In the genomic region with DNA sequence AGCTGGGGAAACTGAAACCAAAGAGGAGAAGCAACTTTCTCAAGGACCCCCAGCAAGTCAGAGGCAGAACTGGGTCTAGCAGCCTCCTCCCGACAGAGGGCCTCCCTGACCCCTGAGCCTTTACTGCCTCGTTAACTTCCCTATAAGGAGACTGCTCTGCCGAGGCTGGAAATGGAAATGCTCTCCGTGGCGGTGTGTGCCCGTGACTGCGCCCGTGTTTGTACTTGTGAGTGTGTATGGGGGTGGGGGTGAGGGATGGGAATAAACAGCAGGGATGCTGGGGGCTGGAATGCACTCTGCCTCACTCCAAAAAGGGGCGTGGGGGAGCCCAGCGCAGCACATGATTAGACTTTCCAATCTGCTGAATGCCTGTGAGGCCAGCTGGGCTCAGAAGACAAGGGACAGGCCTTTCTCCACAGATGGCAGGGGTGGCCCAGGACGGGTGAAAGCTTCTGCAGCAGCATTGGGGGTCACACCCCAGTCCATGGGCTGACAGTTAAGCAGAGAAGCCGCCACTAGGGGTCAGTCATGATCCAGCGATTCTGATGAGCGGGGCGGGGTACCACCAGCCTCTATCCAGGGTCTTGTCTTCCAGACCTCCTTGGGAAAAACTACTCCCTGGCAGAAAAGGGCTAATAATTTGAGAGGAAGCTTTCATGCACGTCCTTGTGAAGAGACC, we compare ENCODE assay signal across 8 cellular contexts. TPM values are rescaled to one million over a fixed set of nuclear protein-coding genes. Genes with fewer than 3 reads are reported as not detected.
DNase-seq lines count a peak whose midpoint lies in the region; ATAC-seq and TF ChIP-seq lines count a peak whose summit lies in the region.

No MANE protein-coding gene starts in this region.

- WGBS in stomach, 5 donors: 3 to 14% (median 9%) methylated on average over 15 to 16 of the region's 16 CpGs

- TF ChIP-seq EP300 in neural cell (conservative IDR thresholded peaks at IDR 0.05; ENCODE audit: poor library complexity, severe bottlenecking) (no peak), stomach (IDR thresholded peaks at IDR 0.05) (no peak)

- no peaks in the 10 kb centered on the region for H3K9me3 ChIP-seq in BE2C
- no peaks in the 10 kb centered on the region for H3K9me3 ChIP-seq in neural cell (ENCODE audit: low read length)
- no peaks in the 10 kb centered on the region for H3K9me3 ChIP-seq in stomach

- no peak overlapping the region for H3K9ac ChIP-seq in neural cell (ENCODE audit: low read length)

- H3K4me2 ChIP-seq in neural cell (ENCODE audit: low read length): no peak overlapping the region

- TF ChIP-seq CTCF in BE2C (IDR thresholded peaks at IDR 0.05; ENCODE audit: low read depth, low read length) (peak; percentile 61), neural cell (IDR thresholded peaks at IDR 0.05; ENCODE audit: poor library complexity, severe bottlenecking) (peak; percentile 76), stomach (IDR thresholded peaks at IDR 0.05) (peak in 5 of 7 experiments; percentile 41 to 64 (median 49))

- intact Hi-C loops in stomach (cut with DNase I; ENCODE audit: low total_unique reads): no loop called here

- TF ChIP-seq POLR2A in stomach (IDR thresholded peaks at IDR 0.05): no peak

- no peaks in the 10 kb centered on the region for H4K20me1 ChIP-seq in neural cell (ENCODE audit: insufficient read depth)

- H2AFZ ChIP-seq in neural cell (ENCODE audit: low read depth, low read length): no peak overlapping the region

- H3F3A ChIP-seq in neural cell (ENCODE audit: insufficient read depth, low read length, poor library complexity, severe bottlenecking): no peaks in the 10 kb centered on the region

- no peaks in the 10 kb centered on the region for H3K9me2 ChIP-seq in neural cell (ENCODE audit: insufficient read depth, low read length)

- H3K4me3 ChIP-seq in BE2C (ENCODE audit: low read depth, low read length) (peak overlapping the region; percentile 26), neural cell (ENCODE audit: low read length) (no peak overlapping the region), stomach (peak overlapping the region; percentile 8 to 22 (median 17))

- H3K27ac ChIP-seq in neural cell (ENCODE audit: low read length) (no peak overlapping the region), stomach (peak overlapping the region in 1 of 5 donors; percentile 29)

- DNase-seq in BE2C (peak; percentile 66), NCI-H82 (lab: John Stamatoyannopoulos, UW) (peak; percentile 95), activated T-cell treated with anti-CD3 and anti-CD28 coated beads for 48 hours (ENCODE audit: low read depth) (peak; percentile 45), fibroblast of peridontal ligament (ENCODE audit: extremely low read depth) (peak; percentile 19), stomach (peak; percentile 59)

- ATAC-seq in GM19372 (IDR thresholded peaks at IDR 0.05; ENCODE audit: low read depth, unreplicated experiment) (peak; percentile 66), GM18517 (IDR thresholded peaks at IDR 0.05; ENCODE audit: unreplicated experiment) (no peak)

- peak; percentile 76 for TF ChIP-seq RAD21 in neural cell (conservative IDR thresholded peaks at IDR 0.05)

- H3K27me3 ChIP-seq in BE2C (no peaks in the 10 kb centered on the region), neural cell (ENCODE audit: insufficient read depth, low read depth, low read length) (no peaks in the 10 kb centered on the region), stomach (peaks cover 0 to 11% (median 7%) of the 10 kb centered on the region in 3 donors)

- H3K4me1 ChIP-seq in BE2C (no peaks in the 10 kb centered on the region), stomach (peaks cover 7 to 13% (median 10%) of the 10 kb centered on the region in 4 donors)

- H3K36me3 ChIP-seq in BE2C (no peaks in the 10 kb centered on the region), neural cell (ENCODE audit: insufficient read depth, low read length) (no peaks in the 10 kb centered on the region), stomach (no peaks in the 10 kb centered on the region)

- H3K79me2 ChIP-seq in neural cell (replicated peaks; ENCODE audit: insufficient read depth, low read length): no peaks in the 10 kb centered on the region

TF ChIP-seq in neural cell, 6 proteins besides CTCF, POLR2A, EP300 and RAD21:
- no peak for TF ChIP-seq EZH2 (IDR thresholded peaks at IDR 0.05; ENCODE audit: borderline replicate concordance, insufficient read depth, low read length, poor library complexity, severe bottlenecking)
- peak; percentile 70 for TF ChIP-seq SMC3 (conservative IDR thresholded peaks at IDR 0.05; ENCODE audit: poor library complexity)
- TF ChIP-seq TAF1 (IDR thresholded peaks at IDR 0.05; ENCODE audit: low read depth): no peak
- TF ChIP-seq, protein P1, sequence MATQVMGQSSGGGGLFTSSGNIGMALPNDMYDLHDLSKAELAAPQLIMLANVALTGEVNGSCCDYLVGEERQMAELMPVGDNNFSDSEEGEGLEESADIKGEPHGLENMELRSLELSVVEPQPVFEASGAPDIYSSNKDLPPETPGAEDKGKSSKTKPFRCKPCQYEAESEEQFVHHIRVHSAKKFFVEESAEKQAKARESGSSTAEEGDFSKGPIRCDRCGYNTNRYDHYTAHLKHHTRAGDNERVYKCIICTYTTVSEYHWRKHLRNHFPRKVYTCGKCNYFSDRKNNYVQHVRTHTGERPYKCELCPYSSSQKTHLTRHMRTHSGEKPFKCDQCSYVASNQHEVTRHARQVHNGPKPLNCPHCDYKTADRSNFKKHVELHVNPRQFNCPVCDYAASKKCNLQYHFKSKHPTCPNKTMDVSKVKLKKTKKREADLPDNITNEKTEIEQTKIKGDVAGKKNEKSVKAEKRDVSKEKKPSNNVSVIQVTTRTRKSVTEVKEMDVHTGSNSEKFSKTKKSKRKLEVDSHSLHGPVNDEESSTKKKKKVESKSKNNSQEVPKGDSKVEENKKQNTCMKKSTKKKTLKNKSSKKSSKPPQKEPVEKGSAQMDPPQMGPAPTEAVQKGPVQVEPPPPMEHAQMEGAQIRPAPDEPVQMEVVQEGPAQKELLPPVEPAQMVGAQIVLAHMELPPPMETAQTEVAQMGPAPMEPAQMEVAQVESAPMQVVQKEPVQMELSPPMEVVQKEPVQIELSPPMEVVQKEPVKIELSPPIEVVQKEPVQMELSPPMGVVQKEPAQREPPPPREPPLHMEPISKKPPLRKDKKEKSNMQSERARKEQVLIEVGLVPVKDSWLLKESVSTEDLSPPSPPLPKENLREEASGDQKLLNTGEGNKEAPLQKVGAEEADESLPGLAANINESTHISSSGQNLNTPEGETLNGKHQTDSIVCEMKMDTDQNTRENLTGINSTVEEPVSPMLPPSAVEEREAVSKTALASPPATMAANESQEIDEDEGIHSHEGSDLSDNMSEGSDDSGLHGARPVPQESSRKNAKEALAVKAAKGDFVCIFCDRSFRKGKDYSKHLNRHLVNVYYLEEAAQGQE (IDR thresholded peaks at IDR 0.05; ENCODE audit: borderline replicate concordance): no peak
- TF ChIP-seq MXI1 (conservative IDR thresholded peaks at IDR 0.05; ENCODE audit: poor library complexity, severe bottlenecking): no peak
- no peak for TF ChIP-seq POLR2AphosphoS5 (IDR thresholded peaks at IDR 0.05)
TF ChIP-seq in neural cell: peak in this region for 1.

RNA-seq across cellular contexts. Expression of a gene that starts 26.8 kb away (rescaled TPM):
- polyA plus RNA-seq in BE2C (2012; ENCODE audit: insufficient read depth, insufficient read length, low read depth): 39.8 TPM
- polyA plus RNA-seq in neural cell: 38.8 and 39.0 TPM in 2 replicates
- 38.0 and 45.4 TPM in 2 replicates for polyA minus RNA-seq in neural cell
- total RNA-seq in stomach: 10 to 100 TPM; 16.2 to 30.6 (median 23.3) TPM
- 10 to 100 TPM; 17.9 to 25.1 (median 22.8) TPM for polyA plus RNA-seq in stomach

RNA-seq across cellular contexts. Expression of a gene that starts 27.2 kb away (rescaled TPM):
- 6.1 TPM for polyA plus RNA-seq in BE2C (2012; ENCODE audit: insufficient read depth, insufficient read length, low read depth)
- polyA plus RNA-seq in neural cell (25.9 and 28.3 TPM in 2 replicates), stomach (10 to 100 TPM; 31.2 to 53.6 (median 32.2) TPM)
- 6.8 TPM in 2 replicates for polyA minus RNA-seq in neural cell
- total RNA-seq in stomach: 10 to 100 TPM in 2 of 5 donors, 1 to 10 TPM in 2, not detected in 1; 4.0 to 25.1 (median 15.8) TPM

Comparison
In these comparisons a context has a peak if more than half of its experiments do, and no peak if none do; other contexts are left out.
1. DNase-seq: peak in every context shown above with its lines; median percentile 95 in NCI-H82; 66 in BE2C; 59 in stomach; 45 in activated T-cell treated with anti-CD3 and anti-CD28 coated beads for 48 hours; 19 in fibroblast of peridontal ligament.